ENCODE assay signal across 11 cellular contexts in genomic region chr17:81420769-81421462, GRCh38. TPM values are rescaled to one million over a fixed set of nuclear protein-coding genes. Genes with fewer than 3 reads are reported as not detected.
DNase-seq lines count a peak whose midpoint lies in the region; ATAC-seq and TF ChIP-seq lines count a peak whose summit lies in the region.
"Had no signal": no experiment of that assay in that cellular context is flagged by ENCODE, and none has a peak within 500 bp of the region (broad histone marks: within the 10 kb centered on the region; RNA-seq: fewer than 3 reads in every experiment).

No MANE protein-coding gene starts in this region.

- H3K36me3 ChIP-seq in skeletal muscle tissue (ENCODE audit: control insufficient read depth in 3 of 3, insufficient read depth in 3 of 3, low read length in 3 of 3) (no peaks in the 10 kb centered on the region), BE2C (no peaks in the 10 kb centered on the region)

- H3K27me3 ChIP-seq in layer of hippocampus (ENCODE audit: control insufficient read depth, insufficient read depth, low read length) (no peaks in the 10 kb centered on the region), skeletal muscle tissue (ENCODE audit: control insufficient read depth in 3 of 3, insufficient read depth in 3 of 3, low read length in 3 of 3) (peaks cover 0 to 23% (median 0%) of the 10 kb centered on the region in 3 donors), BE2C (no peaks in the 10 kb centered on the region)

- H3K4me1 ChIP-seq in skeletal muscle tissue (ENCODE audit: control insufficient read depth in 3 of 3, insufficient read depth in 3 of 3, low read length in 3 of 3) (peaks cover 68 to 81% (median 79%) of the 10 kb centered on the region in 3 donors), BE2C (peaks cover 47% of the 10 kb centered on the region)

- no peak overlapping the region for H3K4me3 ChIP-seq in cardiac fibroblast (replicated peaks in 1 of 2; ENCODE audit: low read depth in 2 of 2, low read length in 2 of 2)
- peak overlapping the region in 1 of 3 donors; percentile 13 for H3K4me3 ChIP-seq in skeletal muscle tissue (ENCODE audit: low read length in 3 of 3)
- no peak overlapping the region for H3K4me3 ChIP-seq in BE2C (ENCODE audit: low read depth, low read length)

- DNase-seq in GM03348 (ENCODE audit: low spot score) (peak; percentile 66), cardiac fibroblast (ENCODE audit: low read depth in 2 of 2) (peak; percentile 22 to 82), NAMALWA (ENCODE audit: low spot score) (no peak), BE2C (no peak)
- DNase-seq: effector CD4-positive, alpha-beta T cell; mesendoderm; T-helper 2 cell had no signal

- H3K9ac ChIP-seq in skeletal muscle tissue (ENCODE audit: low read depth in 1 of 3, low read length in 3 of 3) = peak overlapping the region in 2 of 3 donors; percentile 57 to 59

- no peaks in the 10 kb centered on the region for H3K9me3 ChIP-seq in skeletal muscle tissue (ENCODE audit: control insufficient read depth in 3 of 3, low read length in 3 of 3)
- no peaks in the 10 kb centered on the region for H3K9me3 ChIP-seq in BE2C

- TF ChIP-seq CTCF in cardiac fibroblast (IDR thresholded peaks at IDR 0.05; ENCODE audit: low read depth, low read length) (no peak), BE2C (IDR thresholded peaks at IDR 0.05; ENCODE audit: low read depth, low read length) (no peak)

- ATAC-seq in GM21825 (IDR thresholded peaks at IDR 0.05; ENCODE audit: unreplicated experiment) = no peak
- ATAC-seq in HG03521 (IDR thresholded peaks at IDR 0.05; ENCODE audit: unreplicated experiment) = no peak

- H3K27ac ChIP-seq in layer of hippocampus (ENCODE audit: low read depth, low read length) = peak overlapping the region; percentile 85
- peak overlapping the region; percentile 92 for H3K27ac ChIP-seq in skeletal muscle tissue (ENCODE audit: low read depth, low read length)

RNA-seq across cellular contexts. Expression of gene BAHCC1, which starts 25.7 kb away (rescaled TPM):
- total RNA-seq in skeletal muscle tissue = 8.4 TPM
- 23.2 TPM for polyA plus RNA-seq in BE2C (2012; ENCODE audit: insufficient read depth, insufficient read length, low read depth)

Comparison
In these comparisons a context has a peak if more than half of its experiments do, and no peak if none do; other contexts are left out.
1. DNase-seq: peak in GM03348 (single experiment) and cardiac fibroblast (2 of 2); none in NAMALWA (single experiment) and BE2C (single experiment).